1 cellular context compared by ENCODE assay signal in genomic region chr15:40470423-40471104, GRCh38.
TF ChIP-seq lines count a peak whose summit lies in the region.

CHST14 (plus strand) TSS chr15:40470984; CDS start chr15:40471214, 230 bp downstream.

TF ChIP-seq in GM12878, 131 proteins besides CTCF, POLR2A, EP300 and RAD21 (continued from another document):
- TF ChIP-seq BCLAF1 (IDR thresholded peaks at IDR 0.05) (no peak), TAF1 (IDR thresholded peaks at IDR 0.05; ENCODE audit: borderline replicate concordance, low read depth, low read length) (peak; percentile 26; the same call in 1 of the 2 replicates), HDGF (IDR thresholded peaks at IDR 0.05) (0 out of 2 replicates have a peak, but pooled peaks have one; percentile 49), ZNF207 (IDR thresholded peaks at IDR 0.05; ENCODE audit: borderline replicate concordance) (0 out of 2 replicates have a peak, but pooled peaks have one; percentile 43), HDAC2 (IDR thresholded peaks at IDR 0.05) (no peak), POU2F2 (IDR thresholded peaks at IDR 0.05; ENCODE audit: borderline replicate concordance, low read depth, low read length) (0 out of 3 replicates have a peak, but pooled peaks have one; percentile 6), EGR1 (IDR thresholded peaks at IDR 0.05; ENCODE audit: borderline replicate concordance in 1 of 2, low read depth in 2 of 2, low read length in 2 of 2) (peak in 1 of 2 experiments; percentile 98; a peak in 2 of 3 replicates), SIX5 (IDR thresholded peaks at IDR 0.05; ENCODE audit: low read depth, low read length, severe bottlenecking) (no peak), LARP7 (IDR thresholded peaks at IDR 0.05) (0 out of 2 replicates have a peak, but pooled peaks have one; percentile 19), ZNF24 (IDR thresholded peaks at IDR 0.05) (no peak), IKZF1 (conservative IDR thresholded peaks at IDR 0.05) (peak; percentile 37; the same call in 1 of the 2 replicates)
TF ChIP-seq in GM12878: peak in this region for 9.
